In genomic region chr9:135951889-135952663, GRCh38 we compare ENCODE assay signal across 10 cellular contexts. TPM values are rescaled to one million over a fixed set of nuclear protein-coding genes. Genes with fewer than 3 reads are reported as not detected.
DNase-seq lines count a peak whose midpoint lies in the region; ATAC-seq and TF ChIP-seq lines count a peak whose summit lies in the region.
"Had no signal": no experiment of that assay in that cellular context is flagged by ENCODE, and none has a peak within 500 bp of the region (broad histone marks: within the 10 kb centered on the region; RNA-seq: fewer than 3 reads in every experiment).

No MANE protein-coding gene starts in this region.

- H3K9ac ChIP-seq in fibroblast of lung (ENCODE audit: insufficient read depth, low read length): no peak overlapping the region
- H3K9ac ChIP-seq in skeletal muscle tissue (ENCODE audit: low read depth in 1 of 3, low read length in 3 of 3): peak overlapping the region in 2 of 3 donors; percentile 47 to 72

- DNase-seq in Panc1 (ENCODE audit: low read depth, low spot score) (no peak), fibroblast of lung (ENCODE audit: low read depth in 2 of 2) (peak; percentile 89 to 90), HCEC 1CT (no peak)
- DNase-seq in CD4-positive, alpha-beta memory T cell: no peak
- DNase-seq: activated gamma-delta T cell treated with Interleukin-2 at 50 U/mL for 16 hours, nucleus accumbens had no signal

- H3K4me1 Mint-ChIP-seq in CD4-positive, alpha-beta memory T cell: peaks cover 0 to 7% (median 3%) of the 10 kb centered on the region in 4 donors

- H3K27me3 ChIP-seq in Panc1 (ENCODE audit: control insufficient read depth, insufficient read depth, low read length) (no peaks in the 10 kb centered on the region), fibroblast of lung (ENCODE audit: control insufficient read depth, insufficient read depth, low read length) (no peaks in the 10 kb centered on the region), skeletal muscle tissue (ENCODE audit: control insufficient read depth in 3 of 3, insufficient read depth in 3 of 3, low read length in 3 of 3) (no peaks in the 10 kb centered on the region)
- H3K27me3 ChIP-seq in CD4-positive, alpha-beta memory T cell (ENCODE audit: insufficient read depth, low read length): no peaks in the 10 kb centered on the region

- H3K4me2 ChIP-seq in fibroblast of lung (ENCODE audit: extremely low read depth, insufficient read depth, low read length): no peak overlapping the region

- H3K9me3 ChIP-seq in Panc1 (ENCODE audit: control insufficient read depth, insufficient read depth, low read depth, low read length) (no peaks in the 10 kb centered on the region), fibroblast of lung (ENCODE audit: control insufficient read depth, insufficient read depth, low read depth, low read length) (no peaks in the 10 kb centered on the region), skeletal muscle tissue (ENCODE audit: control insufficient read depth in 3 of 3, low read length in 3 of 3) (no peaks in the 10 kb centered on the region)
- no peaks in the 10 kb centered on the region for H3K9me3 ChIP-seq in CD4-positive, alpha-beta memory T cell (ENCODE audit: control insufficient read depth in 1 of 2, low read length in 2 of 2)

- no peak overlapping the region for H3K27ac ChIP-seq in Panc1 (ENCODE audit: low read length)
- H3K27ac ChIP-seq in fibroblast of lung (ENCODE audit: insufficient read depth, low read length): no peak overlapping the region
- peak overlapping the region; percentile 84 for H3K27ac ChIP-seq in skeletal muscle tissue (ENCODE audit: low read depth, low read length)
- H3K27ac ChIP-seq in CD4-positive, alpha-beta memory T cell (ENCODE audit: low read depth, low read length): no peak overlapping the region

- no peak overlapping the region for H3K4me3 ChIP-seq in Panc1 (ENCODE audit: low read depth in 2 of 2, low read length in 2 of 2)
- no peak overlapping the region for H3K4me3 ChIP-seq in fibroblast of lung (replicated peaks in 1 of 4; ENCODE audit: control extremely low read depth in 1 of 4, insufficient read depth in 1 of 4, low read depth in 3 of 4, low read length in 4 of 4)
- H3K4me3 ChIP-seq in skeletal muscle tissue (ENCODE audit: low read length in 3 of 3): peak overlapping the region in 2 of 3 donors; percentile 29 to 52
- H3K4me3 ChIP-seq in CD4-positive, alpha-beta memory T cell (ENCODE audit: low read length in 2 of 2): no peak overlapping the region

- in situ Hi-C loops in Panc1 (cut with HindIII; ENCODE audit: low pct_unique_long_range_greater_than_20kb, low sequenced_read_pairs): no loop called here

- POLR2A ChIA-PET in Panc1 (lab: Charles Lee): no interaction called here
- POLR2A ChIA-PET in CD4-positive, alpha-beta memory T cell (lab: Charles Lee; ENCODE audit: partially characterized antibody): no interaction called here

- H3K4me3 Mint-ChIP-seq in CD4-positive, alpha-beta memory T cell: no peak overlapping the region

- H3K9me3 Mint-ChIP-seq in CD4-positive, alpha-beta memory T cell: no peaks in the 10 kb centered on the region

- H2AFZ ChIP-seq in fibroblast of lung (ENCODE audit: low read length): no peak overlapping the region

- no peak for TF ChIP-seq RAD21 in Ishikawa (IDR thresholded peaks at IDR 0.05; ENCODE audit: low read depth)

- intact Hi-C loops in Panc1 (cut with micrococcal nuclease; ENCODE audit: unreplicated experiment): no loop called here
- intact Hi-C loops in CD4-positive, alpha-beta memory T cell (cut with micrococcal nuclease): no loop called here

- ATAC-seq in Panc1 (peak; percentile 66; the same call in 1 of the 2 replicates), HG03469 (IDR thresholded peaks at IDR 0.05; ENCODE audit: unreplicated experiment) (no peak)
- no peak for ATAC-seq in activated CD4-positive, CD25-positive, alpha-beta regulatory T cell treated with anti-CD3 and anti-CD28 coated beads, Interleukin-2, amount 50 U/mL, for 24 hours

- CTCF ChIA-PET in Panc1 (lab: Charles Lee): no interaction called here
- CTCF ChIA-PET in CD4-positive, alpha-beta memory T cell (lab: Charles Lee; ENCODE audit: partially characterized antibody): no interaction called here

- TF ChIP-seq CTCF in Panc1 (IDR thresholded peaks at IDR 0.05) (no peak), fibroblast of lung (conservative IDR thresholded peaks at IDR 0.05 in 1 of 2, IDR thresholded peaks at IDR 0.05 in 1 of 2; ENCODE audit: low read depth in 1 of 2, low read length in 2 of 2) (no peak)

- H3K4me1 ChIP-seq in Panc1 (ENCODE audit: control insufficient read depth, insufficient read depth, low read length) (no peaks in the 10 kb centered on the region), fibroblast of lung (ENCODE audit: control insufficient read depth, extremely low read depth, insufficient read depth, low read length) (no peaks in the 10 kb centered on the region), skeletal muscle tissue (ENCODE audit: control insufficient read depth in 3 of 3, insufficient read depth in 3 of 3, low read length in 3 of 3) (peaks cover 62 to 86% (median 76%) of the 10 kb centered on the region in 3 donors)
- no peaks in the 10 kb centered on the region for H3K4me1 ChIP-seq in CD4-positive, alpha-beta memory T cell (ENCODE audit: insufficient read depth, low read length)

- H3K36me3 ChIP-seq in Panc1 (ENCODE audit: control insufficient read depth, insufficient read depth, low read length): no peaks in the 10 kb centered on the region
- peaks cover 7% of the 10 kb centered on the region for H3K36me3 ChIP-seq in fibroblast of lung (ENCODE audit: control insufficient read depth, insufficient read depth, low read length)
- peaks cover 31 to 46% (median 34%) of the 10 kb centered on the region in 3 donors for H3K36me3 ChIP-seq in skeletal muscle tissue (ENCODE audit: control insufficient read depth in 3 of 3, insufficient read depth in 3 of 3, low read length in 3 of 3)
- H3K36me3 ChIP-seq in CD4-positive, alpha-beta memory T cell (ENCODE audit: insufficient read depth, low read length): peaks cover 28% of the 10 kb centered on the region

- peaks cover 9% of the 10 kb centered on the region for H3K79me2 ChIP-seq in fibroblast of lung (ENCODE audit: control insufficient read depth, insufficient read depth, low read length)

- H4K20me1 ChIP-seq in fibroblast of lung (ENCODE audit: control insufficient read depth, extremely low read depth, insufficient read depth, low read length): no peaks in the 10 kb centered on the region

- no TSS peak for BruUV-seq in Panc1 (replicated peaks; lab: Mats Ljungman, UMichigan)

- H3K27ac Mint-ChIP-seq in CD4-positive, alpha-beta memory T cell: no peak overlapping the region

- TF ChIP-seq EP300 in Ishikawa (IDR thresholded peaks at IDR 0.05; ENCODE audit: borderline replicate concordance): peak; percentile 15; the same call in 1 of the 2 replicates

- peaks cover 36 to 53% of the 10 kb centered on the region in 2 donors for H3K36me3 Mint-ChIP-seq in CD4-positive, alpha-beta memory T cell

- H3K27me3 Mint-ChIP-seq in CD4-positive, alpha-beta memory T cell: no peaks in the 10 kb centered on the region

TF ChIP-seq in Ishikawa, 13 proteins besides CTCF, POLR2A, EP300 and RAD21:
- TF ChIP-seq ZBTB7A (IDR thresholded peaks at IDR 0.05; ENCODE audit: low read depth): 0 out of 2 replicates have a peak, but pooled peaks have one; percentile 41
- no peak for TF ChIP-seq TAF1 (IDR thresholded peaks at IDR 0.05; ENCODE audit: low read depth)
- TF ChIP-seq CEBPB (IDR thresholded peaks at IDR 0.05): no peak
- TF ChIP-seq TCF12 (IDR thresholded peaks at IDR 0.05; ENCODE audit: low read depth): peak; percentile 54; the same call in 1 of the 2 replicates
- TF ChIP-seq TEAD4 (IDR thresholded peaks at IDR 0.05): no peak
- TF ChIP-seq YY1 (IDR thresholded peaks at IDR 0.05; ENCODE audit: low read depth): 0 out of 2 replicates have a peak, but pooled peaks have one; percentile 28
- TF ChIP-seq CREB1 (IDR thresholded peaks at IDR 0.05; ENCODE audit: low read depth): no peak
- TF ChIP-seq MAX (IDR thresholded peaks at IDR 0.05): peak; percentile 46; the same call in 1 of the 2 replicates

RNA-seq across cellular contexts. Expression of gene UBAC1, which starts 9.1 kb away (rescaled TPM):
- total RNA-seq in Panc1 (2021; ENCODE audit: unreplicated experiment): 38.0 TPM
- 36.0 TPM for polyA plus RNA-seq in Panc1 (2012; ENCODE audit: insufficient read length)
- total RNA-seq in fibroblast of lung: 29.0 and 30.6 TPM in 2 replicates
- polyA plus RNA-seq in fibroblast of lung: 26.3 and 26.8 TPM in 2 replicates
- polyA plus RNA-seq in fibroblast of lung (2012): 23.4 and 25.9 TPM in 2 replicates
- 42.8 and 56.2 TPM in 2 replicates for polyA minus RNA-seq in fibroblast of lung (ENCODE audit: low replicate concordance)
- total RNA-seq in skeletal muscle tissue: 37.6 TPM
- total RNA-seq in CD4-positive, alpha-beta memory T cell: 10 to 100 TPM; 28.4 to 32.8 TPM
- polyA plus RNA-seq in CD4-positive, alpha-beta memory T cell: 10 to 100 TPM; 23.0 to 27.7 TPM

RNA-seq across cellular contexts. Expression of gene CAMSAP1, which starts 44.7 kb away (rescaled TPM):
- total RNA-seq in Panc1 (2021; ENCODE audit: unreplicated experiment): 24.8 TPM
- polyA plus RNA-seq in Panc1 (2012; ENCODE audit: insufficient read length): 21.4 TPM
- 17.7 and 18.8 TPM in 2 replicates for total RNA-seq in fibroblast of lung
- 5.0 and 7.2 TPM in 2 replicates for polyA plus RNA-seq in fibroblast of lung
- polyA plus RNA-seq in fibroblast of lung (2012): 9.5 and 11.6 TPM in 2 replicates
- polyA minus RNA-seq in fibroblast of lung (ENCODE audit: low replicate concordance): 21.2 and 22.6 TPM in 2 replicates
- total RNA-seq in skeletal muscle tissue: 31.3 TPM
- total RNA-seq in CD4-positive, alpha-beta memory T cell: 10 to 100 TPM; 40.6 to 51.7 TPM
- polyA plus RNA-seq in CD4-positive, alpha-beta memory T cell: 1 to 10 TPM in 1 of 2 donors, under 1 TPM in 1; 0.76 to 4.4 TPM

Comparison
In these comparisons a context has a peak if more than half of its experiments do, and no peak if none do; other contexts are left out.
1. DNase-seq: peak in fibroblast of lung (2 of 2); none in Panc1 (single experiment), HCEC 1CT (single experiment) and CD4-positive, alpha-beta memory T cell (0 of 5).
2. H3K4me3 ChIP-seq: peak in skeletal muscle tissue (2 of 3); none in Panc1 (0 of 2), fibroblast of lung (0 of 4) and CD4-positive, alpha-beta memory T cell (0 of 2).